In genomic region chr7:51430480-51431086, GRCh38 we compare ENCODE assay signal across 8 cellular contexts.
DNase-seq lines count a peak whose midpoint lies in the region; ATAC-seq and TF ChIP-seq lines count a peak whose summit lies in the region.

No MANE protein-coding gene starts in this region.

- H3K79me2 ChIP-seq in neural progenitor cell (ENCODE audit: low read depth): no peaks in the 10 kb centered on the region

- no peaks in the 10 kb centered on the region for H3K27me3 ChIP-seq in neural progenitor cell

- H3K4me2 ChIP-seq in neural progenitor cell: no peak overlapping the region

- no peaks in the 10 kb centered on the region for H3K36me3 Mint-ChIP-seq in activated CD4-positive, alpha-beta memory T cell treated with anti-CD3 and anti-CD28 coated beads for 36 hours
- H3K36me3 Mint-ChIP-seq in neural progenitor cell: no peaks in the 10 kb centered on the region

- H2AFZ ChIP-seq in neural progenitor cell (replicated peaks): no peak overlapping the region

- no peak overlapping the region for H3K4me3 ChIP-seq in fibroblast of mammary gland (ENCODE audit: control insufficient read depth, low read depth, low read length)
- no peak overlapping the region for H3K4me3 ChIP-seq in neural progenitor cell

- H3K9me3 Mint-ChIP-seq in activated CD4-positive, alpha-beta memory T cell treated with anti-CD3 and anti-CD28 coated beads for 36 hours: no peaks in the 10 kb centered on the region
- peaks cover 4% of the 10 kb centered on the region for H3K9me3 Mint-ChIP-seq in neural progenitor cell

- H3K4me3 Mint-ChIP-seq in activated CD4-positive, alpha-beta memory T cell treated with anti-CD3 and anti-CD28 coated beads for 36 hours: no peak overlapping the region
- H3K4me3 Mint-ChIP-seq in neural progenitor cell: no peak overlapping the region

- no peaks in the 10 kb centered on the region for H3K4me1 ChIP-seq in neural progenitor cell

- H3K27me3 Mint-ChIP-seq in activated CD4-positive, alpha-beta memory T cell treated with anti-CD3 and anti-CD28 coated beads for 36 hours: peaks cover 5% of the 10 kb centered on the region
- peaks cover 10% of the 10 kb centered on the region for H3K27me3 Mint-ChIP-seq in neural progenitor cell (ENCODE audit: insufficient read depth, low read depth)

- no peaks in the 10 kb centered on the region for H3K9me3 ChIP-seq in neural progenitor cell (ENCODE audit: low read depth)

- CTCF ChIA-PET in activated CD4-positive, alpha-beta memory T cell treated with anti-CD3 and anti-CD28 coated beads for 36 hours (lab: Charles Lee): interaction anchor here (0.6 to 1.7 kb wide), 5 partner anchors 27 to 1567 kb away, joined by 3 to 5 read pairs (median 3); no protein-coding TSS in a partner anchor

- H4K20me1 ChIP-seq in neural progenitor cell (ENCODE audit: low read depth): no peaks in the 10 kb centered on the region

- H3K9ac ChIP-seq in neural progenitor cell: no peak overlapping the region

- H3K27ac ChIP-seq in neural progenitor cell: no peak overlapping the region

- no peak for ATAC-seq in GM19455 (IDR thresholded peaks at IDR 0.05; ENCODE audit: unreplicated experiment)

- H3F3A ChIP-seq in neural progenitor cell (ENCODE audit: low read depth): no peaks in the 10 kb centered on the region

- POLR2A ChIA-PET in activated CD4-positive, alpha-beta memory T cell treated with anti-CD3 and anti-CD28 coated beads for 36 hours (lab: Charles Lee): no interaction called here

- TF ChIP-seq CTCF in fibroblast of mammary gland (conservative IDR thresholded peaks at IDR 0.05; ENCODE audit: control insufficient read depth, insufficient read depth, low read depth, low read length): peak; percentile 76
- TF ChIP-seq CTCF in neural progenitor cell (IDR thresholded peaks at IDR 0.05): peak; percentile 96

- DNase-seq in DMS79 treated with DMSO at 0.1 percent for 48 hours (lab: John Stamatoyannopoulos, UW): peak; percentile 45
- DNase-seq in HCEC 1CT: peak; percentile 1
- peak; percentile 6 for DNase-seq in NCI-H2196 treated with DMSO at 0.1 percent for 48 hours (lab: John Stamatoyannopoulos, UW; ENCODE audit: unreplicated experiment)
- DNase-seq in activated CD4-positive, alpha-beta memory T cell treated with anti-CD3 and anti-CD28 coated beads for 36 hours: peak; percentile 49
- DNase-seq in fibroblast of mammary gland (ENCODE audit: low read depth): peak; percentile 34
- DNase-seq in neural progenitor cell (ENCODE audit: low spot score): peak; percentile 79
- DNase-seq in activated CD4-positive, CD25-positive, alpha-beta regulatory T cell (lab: John Stamatoyannopoulos, UW): no peak

- intact Hi-C loops in activated CD4-positive, alpha-beta memory T cell treated with anti-CD3 and anti-CD28 coated beads for 36 hours (cut with micrococcal nuclease): no loop called here

- H3K27ac Mint-ChIP-seq in activated CD4-positive, alpha-beta memory T cell treated with anti-CD3 and anti-CD28 coated beads for 36 hours: no peak overlapping the region
- H3K27ac Mint-ChIP-seq in neural progenitor cell: no peak overlapping the region

- H3K36me3 ChIP-seq in neural progenitor cell: no peaks in the 10 kb centered on the region

- H3K4me1 Mint-ChIP-seq in activated CD4-positive, alpha-beta memory T cell treated with anti-CD3 and anti-CD28 coated beads for 36 hours (ENCODE audit: low read depth): peaks cover 4% of the 10 kb centered on the region
- H3K4me1 Mint-ChIP-seq in neural progenitor cell: no peaks in the 10 kb centered on the region

Comparison
In these comparisons a context has a peak if more than half of its experiments do, and no peak if none do; other contexts are left out.
1. DNase-seq: peak in DMS79 treated with DMSO at 0.1 percent for 48 hours (single experiment), HCEC 1CT (single experiment), NCI-H2196 treated with DMSO at 0.1 percent for 48 hours (single experiment), activated CD4-positive, alpha-beta memory T cell treated with anti-CD3 and anti-CD28 coated beads for 36 hours (single experiment), fibroblast of mammary gland (single experiment) and neural progenitor cell (single experiment); none in activated CD4-positive, CD25-positive, alpha-beta regulatory T cell (0 of 4).